In the genomic region with DNA sequence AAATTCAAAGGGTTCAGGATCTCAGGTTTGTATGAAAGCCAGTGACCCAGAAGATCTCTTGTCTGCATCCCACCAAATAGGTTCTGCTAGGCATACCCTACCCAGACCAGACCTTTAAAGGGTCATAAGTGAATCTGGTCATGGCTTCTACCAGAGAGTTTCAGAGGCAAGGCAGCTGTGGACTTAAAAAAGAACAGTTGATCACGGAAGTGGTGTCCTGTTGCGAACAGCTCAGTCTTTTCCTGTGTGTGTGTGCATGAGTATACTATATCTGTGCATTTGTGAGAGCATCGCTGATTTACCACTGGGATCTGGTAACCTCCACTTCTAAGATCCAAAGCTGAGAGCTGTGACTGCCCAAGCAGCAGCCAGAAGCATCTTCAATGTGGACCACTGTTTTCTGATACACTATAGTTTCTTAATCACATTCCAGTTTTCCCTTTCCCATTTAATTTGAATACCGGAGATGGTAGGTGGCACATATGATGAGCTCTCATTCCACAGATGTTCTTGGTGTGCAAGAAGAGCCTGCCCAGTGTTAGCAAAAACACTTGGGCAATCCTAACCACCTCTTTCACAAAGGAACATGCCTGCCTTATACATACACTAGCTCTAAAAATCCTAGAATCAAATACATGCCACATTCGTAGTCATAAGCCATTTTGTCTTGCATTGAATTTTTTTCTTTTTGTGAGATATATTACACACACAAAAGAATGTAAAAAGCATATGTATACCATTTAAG, we compare ENCODE assay signal across 23 cellular contexts. TPM values are rescaled to one million over a fixed set of nuclear protein-coding genes. Genes with fewer than 3 reads are reported as not detected.
"Had no signal": no experiment of that assay in that cellular context is flagged by ENCODE, and none has a peak within 500 bp of the region (broad histone marks: within the 10 kb centered on the region; RNA-seq: fewer than 3 reads in every experiment).

No MANE protein-coding gene starts in this region.

- H3K4me1 ChIP-seq: sigmoid colon, upper lobe of right lung had no signal

- H3K4me3 Mint-ChIP-seq: activated CD4-positive, alpha-beta T cell treated with anti-CD3 and anti-CD28 coated beads, Interleukin-2, amount 10 ng/mL, durations not matched to agents 7 days and 5 days; activated naive CD4-positive, alpha-beta T cell treated with anti-CD3 and anti-CD28 coated beads, Interleukin-2, amount 10 ng/mL, durations not matched to agents 7 days and 5 days; activated naive CD8-positive, alpha-beta T cell treated with anti-CD3 and anti-CD28 coated beads, Interleukin-2, amount 50 U/mL, for 24 hours; activated T-cell treated with anti-CD3 and anti-CD28 coated beads, Interleukin-2, amount 50 U/mL, for 4 hours; effector memory CD8-positive, alpha-beta T cell; nephron progenitor cell; stimulated activated naive B cell treated with anti-CD40 and anti-IgM and Interleukin-4, amounts not matched to agents 10 μg/mL and 1 μg/mL and 100 μg/mL, for 72 hours had no signal

- H3K4me3 ChIP-seq: cardiac muscle cell, lung, sigmoid colon, thoracic aorta, upper lobe of right lung had no signal

- ATAC-seq: activated naive CD8-positive, alpha-beta T cell treated with anti-CD3 and anti-CD28 coated beads, Interleukin-2, amount 50 U/mL, for 24 hours; activated T-cell treated with anti-CD3 and anti-CD28 coated beads, Interleukin-2, amount 50 U/mL, for 4 hours; effector memory CD8-positive, alpha-beta T cell; left lobe of liver; stimulated activated naive B cell treated with anti-CD40 and anti-IgM and Interleukin-4, amounts not matched to agents 10 μg/mL and 1 μg/mL and 100 μg/mL, for 72 hours; upper lobe of right lung had no signal

- H3K9me3 ChIP-seq: upper lobe of right lung had no signal

- H3K36me3 Mint-ChIP-seq: activated naive CD4-positive, alpha-beta T cell treated with anti-CD3 and anti-CD28 coated beads, Interleukin-2, amount 10 ng/mL, durations not matched to agents 7 days and 5 days had no signal

- DNase-seq: activated CD4-positive, alpha-beta T cell treated with anti-CD3 and anti-CD28 coated beads, Interleukin-2, amount 10 ng/mL, durations not matched to agents 7 days and 5 days; activated CD8-positive, alpha-beta memory T cell treated with anti-CD3 and anti-CD28 coated beads, Interleukin-2, amount 50 U/mL, for 4 hours; activated effector memory CD4-positive, alpha-beta T cell treated with Interleukin-2 at 50 U/mL for 16 hours; activated naive CD4-positive, alpha-beta T cell treated with anti-CD3 and anti-CD28 coated beads, Interleukin-2, amount 10 ng/mL, durations not matched to agents 7 days and 5 days; activated naive CD8-positive, alpha-beta T cell treated with anti-CD3 and anti-CD28 coated beads, Interleukin-2, amount 50 U/mL, for 24 hours; activated T-cell treated with anti-CD3 and anti-CD28 coated beads, Interleukin-2, amount 50 U/mL, for 4 hours; effector memory CD8-positive, alpha-beta T cell; foreskin melanocyte; glutamatergic neuron; hypothalamus; kidney; nephron progenitor cell; nucleus accumbens; sigmoid colon; stimulated activated naive B cell treated with anti-CD40 and anti-IgM and Interleukin-4, amounts not matched to agents 10 μg/mL and 1 μg/mL and 100 μg/mL, for 72 hours; upper lobe of right lung had no signal

- H3K4me1 Mint-ChIP-seq: activated CD4-positive, alpha-beta T cell treated with anti-CD3 and anti-CD28 coated beads, Interleukin-2, amount 10 ng/mL, durations not matched to agents 7 days and 5 days; activated naive CD4-positive, alpha-beta T cell treated with anti-CD3 and anti-CD28 coated beads, Interleukin-2, amount 10 ng/mL, durations not matched to agents 7 days and 5 days; activated naive CD8-positive, alpha-beta T cell treated with anti-CD3 and anti-CD28 coated beads, Interleukin-2, amount 50 U/mL, for 24 hours; nephron progenitor cell had no signal

- H3K27ac Mint-ChIP-seq: activated CD4-positive, alpha-beta T cell treated with anti-CD3 and anti-CD28 coated beads, Interleukin-2, amount 10 ng/mL, durations not matched to agents 7 days and 5 days; activated naive CD4-positive, alpha-beta T cell treated with anti-CD3 and anti-CD28 coated beads, Interleukin-2, amount 10 ng/mL, durations not matched to agents 7 days and 5 days; activated naive CD8-positive, alpha-beta T cell treated with anti-CD3 and anti-CD28 coated beads, Interleukin-2, amount 50 U/mL, for 24 hours; effector memory CD8-positive, alpha-beta T cell; nephron progenitor cell; stimulated activated naive B cell treated with anti-CD40 and anti-IgM and Interleukin-4, amounts not matched to agents 10 μg/mL and 1 μg/mL and 100 μg/mL, for 72 hours had no signal

- H3K9me3 Mint-ChIP-seq: effector memory CD8-positive, alpha-beta T cell had no signal

- H3K27ac ChIP-seq: cardiac muscle cell, sigmoid colon, thoracic aorta, upper lobe of right lung had no signal

- H3K36me3 ChIP-seq: cardiac muscle cell, sigmoid colon, thoracic aorta, upper lobe of right lung had no signal

- H3K27me3 ChIP-seq: cardiac muscle cell had no signal

RNA-seq across cellular contexts. Expression of a gene that starts 36.2 kb away (rescaled TPM):
- total RNA-seq: activated CD4-positive, alpha-beta T cell treated with anti-CD3 and anti-CD28 coated beads, Interleukin-2, amount 10 ng/mL, durations not matched to agents 7 days and 5 days; activated T-cell treated with anti-CD3 and anti-CD28 coated beads, Interleukin-2, amount 50 U/mL, for 4 hours; cardiac muscle cell; chondrocyte; dermis microvascular lymphatic vessel endothelial cell; kidney; left lobe of liver; lung; renal cortical epithelial cell; sigmoid colon; thoracic aorta; upper lobe of right lung had no signal
- polyA plus RNA-seq: cardiac muscle cell, lung, sigmoid colon had no signal
